ENCODE assay signal across 13 cellular contexts in genomic region chr1:168803696-168804510, GRCh38.
A peak's percentile ranks its signal among the peaks of the same experiment; 100 is the strongest.
DNase-seq lines count a peak whose midpoint lies in the region; ATAC-seq and TF ChIP-seq lines count a peak whose summit lies in the region.
"Had no signal": no experiment of that assay in that cellular context is flagged by ENCODE, and none has a peak within 500 bp of the region (broad histone marks: within the 10 kb centered on the region; RNA-seq: fewer than 3 reads in every experiment).

No MANE protein-coding gene starts in this region.

- no peak for ATAC-seq in GM18520 (IDR thresholded peaks at IDR 0.05; ENCODE audit: unreplicated experiment)
- ATAC-seq: right cardiac atrium had no signal

- 56% methylated on average over 8 of the region's 8 CpGs for WGBS in smooth muscle cell (ENCODE audit: low lambda C conversion rate)
- 46 to 69% (median 52%) methylated on average over 7 to 8 of the region's 8 CpGs for WGBS in stomach, 5 donors

- TF ChIP-seq POLR2A in stomach (IDR thresholded peaks at IDR 0.05), result no peak

- H3K4me1 ChIP-seq in smooth muscle cell (ENCODE audit: low read depth) (peaks cover 20% of the 10 kb centered on the region), stomach (peaks cover 6 to 20% (median 13%) of the 10 kb centered on the region in 4 donors)
- H3K4me1 ChIP-seq: suprapubic skin had no signal

- H3K4me3 ChIP-seq in smooth muscle cell, result no peak overlapping the region
- no peak overlapping the region for H3K4me3 ChIP-seq in stomach
- H3K4me3 ChIP-seq: suprapubic skin had no signal

- H3K9me3 ChIP-seq in smooth muscle cell (replicated peaks; ENCODE audit: low read depth), result no peaks in the 10 kb centered on the region
- H3K9me3 ChIP-seq in stomach, result no peaks in the 10 kb centered on the region
- H3K9me3 ChIP-seq: suprapubic skin had no signal

- H3K9ac ChIP-seq in smooth muscle cell (ENCODE audit: low read depth), result no peak overlapping the region

- peak overlapping the region; percentile 24 for H3K4me2 ChIP-seq in smooth muscle cell

- no peaks in the 10 kb centered on the region for H3K36me3 ChIP-seq in smooth muscle cell (ENCODE audit: low read depth)
- H3K36me3 ChIP-seq in stomach, result no peaks in the 10 kb centered on the region
- H3K36me3 ChIP-seq: suprapubic skin had no signal

- H3K79me2 ChIP-seq in smooth muscle cell (ENCODE audit: low read depth), result no peaks in the 10 kb centered on the region

- no peaks in the 10 kb centered on the region for H3F3A ChIP-seq in smooth muscle cell (ENCODE audit: low read depth)

- H3K27ac ChIP-seq in smooth muscle cell (ENCODE audit: low read depth) (no peak overlapping the region), stomach (no peak overlapping the region)
- H3K27ac ChIP-seq: suprapubic skin had no signal

- peak overlapping the region; percentile 48 for H2AFZ ChIP-seq in smooth muscle cell (ENCODE audit: low read depth)

- no peaks in the 10 kb centered on the region for H4K20me1 ChIP-seq in smooth muscle cell (ENCODE audit: low read depth)

- intact Hi-C loops in stomach (cut with DNase I; ENCODE audit: low total_unique reads), result no loop called here

- TF ChIP-seq CTCF in smooth muscle cell (IDR thresholded peaks at IDR 0.05; ENCODE audit: borderline replicate concordance, insufficient read depth, poor library complexity, severe bottlenecking) (no peak), stomach (IDR thresholded peaks at IDR 0.05) (no peak)

- H3K27me3 ChIP-seq in smooth muscle cell (ENCODE audit: low read depth) (no peaks in the 10 kb centered on the region), stomach (no peaks in the 10 kb centered on the region)

- DNase-seq in NCI-H1092 treated with DMSO at 0.1 percent for 48 hours (lab: John Stamatoyannopoulos, UW), result peak; percentile 89
- peak; percentile 57 for DNase-seq in SK-N-DZ (ENCODE audit: low spot score)
- DNase-seq in iPS-NIHi7 (ENCODE audit: extremely low spot score), result peak; percentile 26
- DNase-seq in smooth muscle cell (lab: John Stamatoyannopoulos, UW; ENCODE audit: unreplicated experiment), result no peak
- DNase-seq in stomach, result no peak
- DNase-seq in activated CD4-positive, alpha-beta T cell treated with anti-CD3 and anti-CD28 coated beads for 48 hours, result no peak
- DNase-seq: activated T-cell treated with anti-CD3 and anti-CD28 coated beads, Interleukin-2, amount 50 U/mL, for 48 hours; DMS79; mesenchymal stem cell; right cardiac atrium; SIG-M5 had no signal

- no peak for TF ChIP-seq EP300 in stomach (IDR thresholded peaks at IDR 0.05)

Comparison
In these comparisons a context has a peak if more than half of its experiments do, and no peak if none do; other contexts are left out.
1. DNase-seq: peak in NCI-H1092 treated with DMSO at 0.1 percent for 48 hours (single experiment), SK-N-DZ (single experiment) and iPS-NIHi7 (single experiment); none in smooth muscle cell (single experiment), stomach (single experiment) and activated CD4-positive, alpha-beta T cell treated with anti-CD3 and anti-CD28 coated beads for 48 hours (single experiment).